7 cellular contexts compared by ENCODE assay signal in the genomic region with DNA sequence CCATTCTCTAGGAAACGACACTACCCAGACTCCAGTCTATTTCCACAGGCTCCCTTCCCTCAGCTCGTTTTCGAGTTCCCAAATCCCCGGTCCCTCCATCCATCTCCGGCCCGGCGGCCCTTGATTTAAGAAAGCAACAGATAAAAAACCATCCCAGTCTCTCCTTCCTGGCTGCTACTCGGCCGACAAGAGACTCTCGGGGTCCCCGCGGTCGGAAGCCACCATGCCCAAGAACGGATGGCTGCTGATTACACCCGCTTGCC. TPM values are rescaled to one million over a fixed set of nuclear protein-coding genes. Genes with fewer than 3 reads are reported as not detected.
DNase-seq lines count a peak whose midpoint lies in the region; ATAC-seq, FAIRE-seq and TF ChIP-seq lines count a peak whose summit lies in the region.

No MANE protein-coding gene starts in this region.

- peak; percentile 6 for ATAC-seq in HG02884 (IDR thresholded peaks at IDR 0.05; ENCODE audit: unreplicated experiment)
- peak; percentile 1 for ATAC-seq in activated T-helper 17 cell treated with anti-CD3 and anti-CD28 coated beads, Interleukin-2, amount 50 U/mL, for 72 hours (replicated peaks)
- ATAC-seq in GM19023 (IDR thresholded peaks at IDR 0.05; ENCODE audit: unreplicated experiment) = no peak
- no peak for ATAC-seq in GM21515 (IDR thresholded peaks at IDR 0.05; ENCODE audit: unreplicated experiment)

- TF ChIP-seq EP300 in suprapubic skin (IDR thresholded peaks at IDR 0.05) = no peak

- peak overlapping the region; percentile 81 for H3K27ac ChIP-seq in suprapubic skin

- no peak for TF ChIP-seq CTCF in suprapubic skin (IDR thresholded peaks at IDR 0.05)

- H3K9me3 Mint-ChIP-seq in activated T-helper 17 cell treated with anti-CD3 and anti-CD28 coated beads, Interleukin-2, amount 50 U/mL, for 72 hours = no peaks in the 10 kb centered on the region

- H3K4me1 Mint-ChIP-seq in activated T-helper 17 cell treated with anti-CD3 and anti-CD28 coated beads, Interleukin-2, amount 50 U/mL, for 72 hours = peaks cover 28% of the 10 kb centered on the region

- H3K36me3 ChIP-seq in suprapubic skin = peaks cover 39% of the 10 kb centered on the region

- H3K4me3 Mint-ChIP-seq in activated T-helper 17 cell treated with anti-CD3 and anti-CD28 coated beads, Interleukin-2, amount 50 U/mL, for 72 hours = peak overlapping the region; percentile 100

- H3K27ac Mint-ChIP-seq in activated T-helper 17 cell treated with anti-CD3 and anti-CD28 coated beads, Interleukin-2, amount 50 U/mL, for 72 hours = peak overlapping the region; percentile 100

- TF ChIP-seq POLR2A in suprapubic skin (IDR thresholded peaks at IDR 0.05) (no peak), H54 (IDR thresholded peaks at IDR 0.05; ENCODE audit: low read depth, low read length) (no peak)

- H3K4me3 ChIP-seq in iPS-18c (ENCODE audit: insufficient read depth, low read depth, low read length) (peak overlapping the region; percentile 98), suprapubic skin (peak overlapping the region; percentile 76)

- peaks cover 41% of the 10 kb centered on the region for H3K4me1 ChIP-seq in suprapubic skin

- H3K9me3 ChIP-seq in iPS-18c (ENCODE audit: control insufficient read depth, insufficient read depth, low read length) (no peaks in the 10 kb centered on the region), suprapubic skin (no peaks in the 10 kb centered on the region)

- no peak for FAIRE-seq in H54 (lab: Jason Lieb, UNC)

- DNase-seq in suprapubic skin (ENCODE audit: low spot score in 2 of 2) = no peak
- no peak for DNase-seq in H54 (ENCODE audit: insufficient read length, low spot score)

- H3K27me3 ChIP-seq in suprapubic skin = no peaks in the 10 kb centered on the region

- no peaks in the 10 kb centered on the region for H3K27me3 Mint-ChIP-seq in activated T-helper 17 cell treated with anti-CD3 and anti-CD28 coated beads, Interleukin-2, amount 50 U/mL, for 72 hours

- WGBS in suprapubic skin = under 1% methylated on average over 15 of the region's 15 CpGs

- peaks cover 56% of the 10 kb centered on the region for H3K36me3 Mint-ChIP-seq in activated T-helper 17 cell treated with anti-CD3 and anti-CD28 coated beads, Interleukin-2, amount 50 U/mL, for 72 hours (ENCODE audit: low read depth)

RNA-seq across cellular contexts. Expression of gene RPL26, which starts 0.2 kb away (rescaled TPM):
- 1,000 to 10,000 TPM; 2,606 to 3,397 TPM for total RNA-seq in activated T-helper 17 cell treated with anti-CD3 and anti-CD28 coated beads, Interleukin-2, amount 50 U/mL, for 72 hours
- 1,000 to 10,000 TPM; 2,419 to 4,673 (median 3,203) TPM for total RNA-seq in suprapubic skin

RNA-seq across cellular contexts. Expression of gene RNF222, which starts 14.8 kb away (rescaled TPM):
- total RNA-seq in activated T-helper 17 cell treated with anti-CD3 and anti-CD28 coated beads, Interleukin-2, amount 50 U/mL, for 72 hours = under 1 TPM; 0.09 to 0.21 TPM
- 10 to 100 TPM in 2 of 4 donors, 1 to 10 TPM in 2; 4.1 to 17.5 (median 8.2) TPM for total RNA-seq in suprapubic skin

RNA-seq across cellular contexts. Expression of gene ODF4, which starts 43.2 kb away (rescaled TPM):
- not detected for total RNA-seq in activated T-helper 17 cell treated with anti-CD3 and anti-CD28 coated beads, Interleukin-2, amount 50 U/mL, for 72 hours
- total RNA-seq in suprapubic skin = not detected

RNA-seq across cellular contexts. Expression of gene NDEL1, which starts 52.9 kb away (rescaled TPM):
- total RNA-seq in activated T-helper 17 cell treated with anti-CD3 and anti-CD28 coated beads, Interleukin-2, amount 50 U/mL, for 72 hours = 10 to 100 TPM; 71.9 to 74.1 TPM
- total RNA-seq in suprapubic skin = 100 to 1,000 TPM; 172 to 237 (median 230) TPM

Comparison
In these comparisons a context has a peak if more than half of its experiments do, and no peak if none do; other contexts are left out.
1. ATAC-seq: peak in HG02884 (single experiment) and activated T-helper 17 cell treated with anti-CD3 and anti-CD28 coated beads, Interleukin-2, amount 50 U/mL, for 72 hours (single experiment); none in GM19023 (single experiment) and GM21515 (single experiment).
2. RNA of gene RNF222, which starts 14.8 kb away (total RNA-seq): 4.1 to 17.5 TPM in suprapubic skin; 0.09 to 0.21 TPM in activated T-helper 17 cell treated with anti-CD3 and anti-CD28 coated beads, Interleukin-2, amount 50 U/mL, for 72 hours; every median in the first group is over 4 times any median in the second.